In genomic region chr9:115008536-115008935, GRCh38 we compare ENCODE assay signal across 8 cellular contexts.
A peak's percentile ranks its signal among the peaks of the same experiment; 100 is the strongest.
DNase-seq lines count a peak whose midpoint lies in the region; ATAC-seq, FAIRE-seq and TF ChIP-seq lines count a peak whose summit lies in the region.

No MANE protein-coding gene starts in this region.

- H3K4me3 ChIP-seq in astrocyte (ENCODE audit: insufficient read depth, low read depth, low read length), result no peak overlapping the region
- H3K4me3 ChIP-seq in naive thymus-derived CD4-positive, alpha-beta T cell (ENCODE audit: low read length), result no peak overlapping the region

- POLR2A ChIA-PET in naive thymus-derived CD4-positive, alpha-beta T cell (lab: Charles Lee), result interaction anchor here (1.2 kb wide), 1 partner anchor 66 kb away, joined by 4 read pairs; no protein-coding TSS in a partner anchor

- peak overlapping the region; percentile 85 for H3K27ac Mint-ChIP-seq in astrocyte (ENCODE audit: unreplicated experiment)
- no peak overlapping the region for H3K27ac Mint-ChIP-seq in naive thymus-derived CD4-positive, alpha-beta T cell

- no peaks in the 10 kb centered on the region for H4K20me1 ChIP-seq in astrocyte (ENCODE audit: insufficient read depth, low read length)

- no peaks in the 10 kb centered on the region for H3K36me3 Mint-ChIP-seq in astrocyte (ENCODE audit: low read depth, unreplicated experiment)
- H3K36me3 Mint-ChIP-seq in naive thymus-derived CD4-positive, alpha-beta T cell, result peaks cover 0 to 20% (median 0%) of the 10 kb centered on the region in 5 donors

- FAIRE-seq in astrocyte (lab: Jason Lieb, UNC), result peak; percentile 97

- peak; percentile 35 for DNase-seq in NK-92 treated with Interleukin-12 subunit alpha and Interleukin-12 subunit beta, amount 100 ng/mL, for 24 hours (lab: John Stamatoyannopoulos, UW)
- DNase-seq in NK-92 (lab: John Stamatoyannopoulos, UW; ENCODE audit: unreplicated experiment) (no peak), LHCN-M2 (ENCODE audit: low read depth) (peak; percentile 84), astrocyte (ENCODE audit: low read depth) (peak; percentile 95), HuH-7.5 (ENCODE audit: low spot score) (no peak)
- no peak for DNase-seq in naive thymus-derived CD4-positive, alpha-beta T cell

- H2AFZ ChIP-seq in astrocyte (ENCODE audit: low read depth, low read length), result no peak overlapping the region

- H3K27ac ChIP-seq in astrocyte (ENCODE audit: low read depth, low read length), result peak overlapping the region; percentile 43
- H3K27ac ChIP-seq in naive thymus-derived CD4-positive, alpha-beta T cell (ENCODE audit: low read depth, low read length), result no peak overlapping the region

- no peak for TF ChIP-seq CTCF in astrocyte (IDR thresholded peaks at IDR 0.05; ENCODE audit: insufficient read depth, low read depth, low read length)

- H3K4me3 Mint-ChIP-seq in astrocyte (ENCODE audit: unreplicated experiment), result no peak overlapping the region
- H3K4me3 Mint-ChIP-seq in naive thymus-derived CD4-positive, alpha-beta T cell, result no peak overlapping the region

- peaks cover 6% of the 10 kb centered on the region for H3K9me3 Mint-ChIP-seq in astrocyte (ENCODE audit: unreplicated experiment)
- H3K9me3 Mint-ChIP-seq in naive thymus-derived CD4-positive, alpha-beta T cell, result no peaks in the 10 kb centered on the region

- no peaks in the 10 kb centered on the region for H3K79me2 ChIP-seq in astrocyte (ENCODE audit: insufficient read depth, low read length)

- H3K9ac ChIP-seq in astrocyte (ENCODE audit: low read length), result no peak overlapping the region

- CTCF ChIA-PET in naive thymus-derived CD4-positive, alpha-beta T cell (lab: Charles Lee), result interaction anchor here (1.1 kb wide), 1 partner anchor 102 kb away, joined by 4 read pairs; no protein-coding TSS in a partner anchor

- peak; percentile 71 for ATAC-seq in naive thymus-derived CD4-positive, alpha-beta T cell
- ATAC-seq in GM21825 (IDR thresholded peaks at IDR 0.05; ENCODE audit: unreplicated experiment) (no peak), GM19035 (IDR thresholded peaks at IDR 0.05; ENCODE audit: unreplicated experiment) (no peak)

- peaks cover 41% of the 10 kb centered on the region for H3K4me1 Mint-ChIP-seq in astrocyte (ENCODE audit: low read depth, unreplicated experiment)
- peaks cover 0 to 81% (median 5%) of the 10 kb centered on the region in 7 donors for H3K4me1 Mint-ChIP-seq in naive thymus-derived CD4-positive, alpha-beta T cell

- intact Hi-C loops in naive thymus-derived CD4-positive, alpha-beta T cell (cut with micrococcal nuclease), result no loop called here

- H3K27me3 Mint-ChIP-seq in astrocyte (ENCODE audit: low read depth, unreplicated experiment), result no peaks in the 10 kb centered on the region
- H3K27me3 Mint-ChIP-seq in naive thymus-derived CD4-positive, alpha-beta T cell, result peaks cover 0 to 6% (median 0%) of the 10 kb centered on the region in 5 donors

- peaks cover 23% of the 10 kb centered on the region for H3K4me1 ChIP-seq in astrocyte (ENCODE audit: insufficient read depth, low read length)
- H3K4me1 ChIP-seq in naive thymus-derived CD4-positive, alpha-beta T cell (ENCODE audit: control insufficient read depth in 2 of 2, insufficient read depth in 2 of 2, low read length in 2 of 2), result peaks cover 0 to under 1% of the 10 kb centered on the region in 2 donors

- no peaks in the 10 kb centered on the region for H3K9me3 ChIP-seq in astrocyte (ENCODE audit: insufficient read depth, low read depth, low read length)
- no peaks in the 10 kb centered on the region for H3K9me3 ChIP-seq in naive thymus-derived CD4-positive, alpha-beta T cell (ENCODE audit: control insufficient read depth in 2 of 3, low read length in 3 of 3)

- no peaks in the 10 kb centered on the region for H3K36me3 ChIP-seq in astrocyte (ENCODE audit: insufficient read depth, low read length)
- H3K36me3 ChIP-seq in naive thymus-derived CD4-positive, alpha-beta T cell (ENCODE audit: control insufficient read depth in 2 of 3, insufficient read depth in 3 of 3, low read length in 3 of 3), result no peaks in the 10 kb centered on the region

- H3K4me2 ChIP-seq in astrocyte (ENCODE audit: low read length), result peak overlapping the region; percentile 32

- no peaks in the 10 kb centered on the region for H3K27me3 ChIP-seq in astrocyte (ENCODE audit: insufficient read depth, low read length)
- no peaks in the 10 kb centered on the region for H3K27me3 ChIP-seq in naive thymus-derived CD4-positive, alpha-beta T cell (ENCODE audit: control insufficient read depth in 2 of 2, insufficient read depth in 2 of 2, low read length in 2 of 2)

Comparison
In these comparisons a context has a peak if more than half of its experiments do, and no peak if none do; other contexts are left out.
1. DNase-seq: peak in NK-92 treated with Interleukin-12 subunit alpha and Interleukin-12 subunit beta, amount 100 ng/mL, for 24 hours (single experiment), LHCN-M2 (single experiment) and astrocyte (single experiment); none in NK-92 (single experiment), naive thymus-derived CD4-positive, alpha-beta T cell (0 of 9) and HuH-7.5 (single experiment).